Comparison of ENCODE assay signal across 19 cellular contexts in the genomic region with DNA sequence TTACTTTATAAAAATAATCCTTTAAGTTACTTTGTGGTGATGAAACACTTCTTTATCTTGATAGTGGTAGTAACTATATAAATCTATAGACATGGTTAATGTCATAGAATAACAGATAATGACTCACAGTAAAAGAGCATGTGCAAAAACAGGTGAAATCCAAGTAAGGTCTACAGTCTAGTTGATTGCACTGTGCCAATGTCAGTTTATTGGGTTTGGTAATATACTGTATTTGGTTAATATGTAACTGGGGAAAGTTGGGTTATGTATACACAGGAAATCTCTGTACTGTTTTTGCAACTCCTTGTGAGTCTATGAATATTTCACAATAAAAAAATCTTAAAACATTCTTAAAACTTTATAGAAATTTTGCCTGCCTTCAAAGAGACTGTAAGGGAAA.
DNase-seq lines count a peak whose midpoint lies in the region; ATAC-seq, FAIRE-seq and TF ChIP-seq lines count a peak whose summit lies in the region.
"Had no signal": no experiment of that assay in that cellular context is flagged by ENCODE, and none has a peak within 500 bp of the region (broad histone marks: within the 10 kb centered on the region; RNA-seq: fewer than 3 reads in every experiment).

No MANE protein-coding gene starts in this region.

- no peaks in the 10 kb centered on the region for H3K36me3 ChIP-seq in small intestine (ENCODE audit: control insufficient read depth in 2 of 2, insufficient read depth in 2 of 2, low read length in 2 of 2)
- H3K36me3 ChIP-seq: BLaER1 had no signal

- in situ Hi-C loops in GM13977 (cut with MboI; ENCODE audit: low pct_unique_long_range_greater_than_20kb, low sequenced_read_pairs, unreplicated experiment) = no loop called here

- ATAC-seq in A549 = no peak
- ATAC-seq: GM23338, K562 had no signal

- TF ChIP-seq CTCF in A549 (IDR thresholded peaks at IDR 0.05) (no peak), GM13977 (IDR thresholded peaks at IDR 0.05; ENCODE audit: extremely low read depth, insufficient read depth, missing control alignments) (no peak)

- FAIRE-seq in A549 (lab: Jason Lieb, UNC) (peak; percentile 95), GM19239 (lab: Jason Lieb, UNC) (peak; percentile 47), islet of Langerhans (lab: Jason Lieb, UNC) (peak; percentile 53), small intestine (lab: Jason Lieb, UNC) (peak; percentile 30)
- FAIRE-seq: GM12892, H54, HTR-8/SVneo, K562 had no signal

- H3K9me3 ChIP-seq in A549 (no peaks in the 10 kb centered on the region), small intestine (ENCODE audit: control insufficient read depth, low read depth) (no peaks in the 10 kb centered on the region)
- H3K9me3 ChIP-seq: BLaER1 had no signal

- H3K4me1 ChIP-seq in A549 = no peaks in the 10 kb centered on the region
- no peaks in the 10 kb centered on the region for H3K4me1 ChIP-seq in small intestine (ENCODE audit: control insufficient read depth in 2 of 2, insufficient read depth in 1 of 2, low read depth in 1 of 2, low read length in 1 of 2)
- H3K4me1 ChIP-seq: BLaER1 had no signal

- DNase-seq in A549 (ENCODE audit: low read depth in 1 of 2, low spot score in 1 of 2) (no peak), GM19239 (ENCODE audit: insufficient read length, low spot score) (no peak), small intestine (peak; percentile 33), GM13977 (ENCODE audit: low spot score) (no peak), D341Med (ENCODE audit: low spot score) (no peak)
- no peak for DNase-seq in stimulated activated naive CD4-positive, alpha-beta T cell (lab: John Stamatoyannopoulos, UW)
- DNase-seq: CD4-positive, alpha-beta memory T cell; DMS79; GDM1; HCEC 1CT; IMR-90 had no signal

- no peak for TF ChIP-seq EP300 in A549 (IDR thresholded peaks at IDR 0.05)

- POLR2A ChIA-PET in A549 (lab: Yijun Ruan, JAX) = no interaction called here

- no peaks in the 10 kb centered on the region for H3K27me3 ChIP-seq in small intestine (ENCODE audit: control insufficient read depth in 2 of 2, insufficient read depth in 2 of 2, low read length in 2 of 2)

- H3K4me2 ChIP-seq in A549 = no peak overlapping the region
- H3K4me2 ChIP-seq: BLaER1, GM23338 had no signal

- no peak for TF ChIP-seq RAD21 in A549 (conservative IDR thresholded peaks at IDR 0.05 in 1 of 2, IDR thresholded peaks at IDR 0.05 in 1 of 2)

- no peak for TF ChIP-seq POLR2A in A549 (IDR thresholded peaks at IDR 0.05; ENCODE audit: low read length)

- H3K4me3 ChIP-seq in A549 (no peak overlapping the region), small intestine (ENCODE audit: low read depth in 1 of 2, low read length in 2 of 2) (no peak overlapping the region)
- H3K4me3 ChIP-seq: BLaER1, GM23338, K562 had no signal

- no peak overlapping the region for H3K27ac ChIP-seq in A549
- H3K27ac ChIP-seq in small intestine (ENCODE audit: low read depth in 1 of 2, low read length in 1 of 2) = no peak overlapping the region
- H3K27ac ChIP-seq: 22Rv1, BLaER1 had no signal

- CTCF ChIA-PET in A549 (lab: Yijun Ruan, JAX) = no interaction called here

TF ChIP-seq in A549, 52 proteins besides CTCF, POLR2A, EP300 and RAD21:
- TF ChIP-seq TP53 (CRISPR knock-in tag; IDR thresholded peaks at IDR 0.05) (no peak), USF2 (IDR thresholded peaks at IDR 0.05) (no peak), HDAC2 (IDR thresholded peaks at IDR 0.05) (no peak), CBX8 (IDR thresholded peaks at IDR 0.05) (no peak), ZFP36 (IDR thresholded peaks at IDR 0.05; ENCODE audit: borderline replicate concordance, partially characterized antibody) (no peak), HOXA7 (CRISPR knock-in tag; IDR thresholded peaks at IDR 0.05) (no peak), NR3C1 (IDR thresholded peaks at IDR 0.05) (no peak), NFE2L2 (conservative IDR thresholded peaks at IDR 0.05; ENCODE audit: low read length) (no peak)
